Comparison of ENCODE assay signal across 1 cellular context in genomic region chr10:43922335-43923280, GRCh38.
TF ChIP-seq lines count a peak whose summit lies in the region.

No MANE protein-coding gene starts in this region.

TF ChIP-seq in SK-N-SH, 30 proteins besides CTCF, POLR2A, EP300 and RAD21 (continued from another document):
- TF ChIP-seq REST (IDR thresholded peaks at IDR 0.05; ENCODE audit: low read depth, low read length) (no peak), YY1 (IDR thresholded peaks at IDR 0.05; ENCODE audit: low read depth) (no peak), TEAD4 (IDR thresholded peaks at IDR 0.05; ENCODE audit: borderline replicate concordance, insufficient read depth) (no peak), RFX5 (IDR thresholded peaks at IDR 0.05; ENCODE audit: low read length) (no peak), USF2 (IDR thresholded peaks at IDR 0.05; ENCODE audit: borderline replicate concordance, low read depth, low read length) (no peak), GABPA (IDR thresholded peaks at IDR 0.05; ENCODE audit: low read depth) (no peak), EZH2phosphoT487 (IDR thresholded peaks at IDR 0.05; ENCODE audit: borderline replicate concordance, low read depth) (no peak), GATA2 (CRISPR knock-in tag; IDR thresholded peaks at IDR 0.05) (no peak), JUND (IDR thresholded peaks at IDR 0.05) (no peak), FOXM1 (IDR thresholded peaks at IDR 0.05; ENCODE audit: low read depth) (no peak), PBX3 (IDR thresholded peaks at IDR 0.05) (no peak)
- TF ChIP-seq, protein P1, sequence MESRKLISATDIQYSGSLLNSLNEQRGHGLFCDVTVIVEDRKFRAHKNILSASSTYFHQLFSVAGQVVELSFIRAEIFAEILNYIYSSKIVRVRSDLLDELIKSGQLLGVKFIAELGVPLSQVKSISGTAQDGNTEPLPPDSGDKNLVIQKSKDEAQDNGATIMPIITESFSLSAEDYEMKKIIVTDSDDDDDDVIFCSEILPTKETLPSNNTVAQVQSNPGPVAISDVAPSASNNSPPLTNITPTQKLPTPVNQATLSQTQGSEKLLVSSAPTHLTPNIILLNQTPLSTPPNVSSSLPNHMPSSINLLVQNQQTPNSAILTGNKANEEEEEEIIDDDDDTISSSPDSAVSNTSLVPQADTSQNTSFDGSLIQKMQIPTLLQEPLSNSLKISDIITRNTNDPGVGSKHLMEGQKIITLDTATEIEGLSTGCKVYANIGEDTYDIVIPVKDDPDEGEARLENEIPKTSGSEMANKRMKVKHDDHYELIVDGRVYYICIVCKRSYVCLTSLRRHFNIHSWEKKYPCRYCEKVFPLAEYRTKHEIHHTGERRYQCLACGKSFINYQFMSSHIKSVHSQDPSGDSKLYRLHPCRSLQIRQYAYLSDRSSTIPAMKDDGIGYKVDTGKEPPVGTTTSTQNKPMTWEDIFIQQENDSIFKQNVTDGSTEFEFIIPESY (IDR thresholded peaks at IDR 0.05; ENCODE audit: borderline replicate concordance, low read depth): no peak
